Comparison of ENCODE assay signal across 26 cellular contexts in genomic region chr13:114228176-114228575, GRCh38. TPM values are rescaled to one million over a fixed set of nuclear protein-coding genes. Genes with fewer than 3 reads are reported as not detected.
"Had no signal": no experiment of that assay in that cellular context is flagged by ENCODE, and none has a peak within 500 bp of the region (broad histone marks: within the 10 kb centered on the region; RNA-seq: fewer than 3 reads in every experiment).

No MANE protein-coding gene starts in this region.

- H3K9me3 Mint-ChIP-seq: immature natural killer cell; memory B cell; natural killer cell treated with Interleukin-12 subunit alpha and Interleukin-12 subunit beta and Interleukin-15 and Interleukin-18, amount 100 ng/mL, for 72 hours had no signal

- DNase-seq: caudate nucleus; colonic mucosa; effector CD8-positive, alpha-beta T cell; heart right ventricle; immature natural killer cell; lower lobe of right lung; midbrain; sigmoid colon; stimulated activated CD4-positive, alpha-beta T cell treated with anti-CD3 and anti-CD28 coated beads, Interleukin-12 subunit alpha, Interleukin-12 subunit beta, amount 100 ng/mL, for 4 hours; stimulated activated naive CD4-positive, alpha-beta T cell; trophoblast cell had no signal

- H2AFZ ChIP-seq: parathyroid adenoma had no signal

- H3K4me1 ChIP-seq: colonic mucosa, parathyroid adenoma had no signal

- H3K4me3 Mint-ChIP-seq: immature natural killer cell; memory B cell; natural killer cell treated with Interleukin-12 subunit alpha and Interleukin-12 subunit beta and Interleukin-15 and Interleukin-18, amount 100 ng/mL, for 72 hours had no signal

- H3K36me3 ChIP-seq: colonic mucosa, heart right ventricle, lower lobe of right lung, prostate gland, sigmoid colon had no signal

- H3K9me3 ChIP-seq: colonic mucosa, heart right ventricle, lower lobe of right lung, prostate gland, sigmoid colon had no signal

- H3K27me3 ChIP-seq: colonic mucosa had no signal

- H3K27ac ChIP-seq: colonic mucosa, heart right ventricle, lower lobe of right lung, parathyroid adenoma, prostate gland, sigmoid colon, skin epidermis had no signal

- H3K4me3 ChIP-seq: colonic mucosa, heart right ventricle, lower lobe of right lung, prostate gland, sigmoid colon, skin epidermis had no signal

- H3K36me3 Mint-ChIP-seq: immature natural killer cell; memory B cell; natural killer cell treated with Interleukin-12 subunit alpha and Interleukin-12 subunit beta and Interleukin-15 and Interleukin-18, amount 100 ng/mL, for 72 hours had no signal

- H3K27ac Mint-ChIP-seq: memory B cell had no signal

- H3K79me2 ChIP-seq: parathyroid adenoma had no signal

RNA-seq across cellular contexts. Expression of gene CFAP97D2, which starts 49.1 kb away (rescaled TPM):
- total RNA-seq: cerebellum; colonic mucosa; dermis microvascular lymphatic vessel endothelial cell; esophagus mucosa; fibroblast of lung; frontal cortex; glomerular endothelial cell; heart right ventricle; natural killer cell treated with Interleukin-12 subunit alpha and Interleukin-12 subunit beta and Interleukin-15 and Interleukin-18, amount 100 ng/mL, for 72 hours; omental fat pad; renal cortical epithelial cell; sigmoid colon; urinary bladder had no signal
- polyA plus RNA-seq: fibroblast of lung, heart right ventricle, keratinocyte, urinary bladder had no signal
